8 cellular contexts compared by ENCODE assay signal in genomic region chr17:40442392-40443195, GRCh38. TPM values are rescaled to one million over a fixed set of nuclear protein-coding genes. Genes with fewer than 3 reads are reported as not detected.
A peak's percentile ranks its signal among the peaks of the same experiment; 100 is the strongest.
DNase-seq lines count a peak whose midpoint lies in the region; ATAC-seq, FAIRE-seq and TF ChIP-seq lines count a peak whose summit lies in the region.

No MANE protein-coding gene starts in this region.

- in situ Hi-C loops in GM12878 (cut with MboI): loop anchor here (25.0 kb wide), 1 partner anchor 95 kb away; no protein-coding TSS in a partner anchor

- RAD21 ChIA-PET in GM12878 (lab: Charles Lee; ENCODE audit: unreplicated experiment): interaction anchor here (0.6 to 16.1 kb wide), 9 partner anchors 25 to 173 kb away, joined by 3 to 175 read pairs (median 5); partner anchors contain the start of gene TOP2A

- H3K4me2 ChIP-seq in GM12878 (ENCODE audit: control insufficient read depth, insufficient read depth): peak overlapping the region; percentile 58

- no peaks in the 10 kb centered on the region for H4K20me1 ChIP-seq in GM12878 (ENCODE audit: control insufficient read depth, insufficient read depth)

- TF ChIP-seq RAD21 in GM12878 (IDR thresholded peaks at IDR 0.05; ENCODE audit: insufficient read depth, low read depth, low read length): no peak

- no peak for DNase-seq in activated CD8-positive, alpha-beta memory T cell treated with anti-CD3 and anti-CD28 coated beads, Interleukin-2, amount 10 ng/mL, durations not matched to agents 7 days and 5 days
- no peak for DNase-seq in activated CD8-positive, alpha-beta memory T cell treated with anti-CD3 and anti-CD28 coated beads, Interleukin-2, amount 50 U/mL, for 4 hours
- no peak for DNase-seq in GM12878 (ENCODE audit: low read depth, low spot score)
- peak; percentile 86 for DNase-seq in kidney
- DNase-seq in suprapubic skin (ENCODE audit: low spot score in 2 of 2): peak; percentile 82
- DNase-seq in kidney glomerular epithelial cell (lab: John Stamatoyannopoulos, UW): no peak
- DNase-seq in COLO829 (ENCODE audit: low spot score): no peak

- CTCF ChIA-PET in activated CD8-positive, alpha-beta memory T cell treated with anti-CD3 and anti-CD28 coated beads, Interleukin-2, amount 10 ng/mL, durations not matched to agents 7 days and 5 days (lab: Charles Lee): interaction anchor here (1.4 to 9.1 kb wide), 10 partner anchors 11 to 118 kb away, joined by 3 to 115 read pairs (median 8); partner anchors contain the start of gene TOP2A
- CTCF ChIA-PET in GM12878 (lab: Yijun Ruan, JAX): interaction anchor here (0.6 to 16.0 kb wide), 13 partner anchors 8 to 173 kb away, joined by 3 to 289 read pairs (median 7); partner anchors contain the start of gene TOP2A

- peaks cover 37% of the 10 kb centered on the region for H3K4me1 Mint-ChIP-seq in activated CD8-positive, alpha-beta memory T cell treated with anti-CD3 and anti-CD28 coated beads, Interleukin-2, amount 10 ng/mL, durations not matched to agents 7 days and 5 days

- H3K9me3 ChIP-seq in GM12878 (replicated peaks; ENCODE audit: control insufficient read depth, insufficient read depth, low read length) (no peaks in the 10 kb centered on the region), kidney (ENCODE audit: control insufficient read depth in 1 of 2, low read length in 2 of 2) (no peaks in the 10 kb centered on the region), suprapubic skin (no peaks in the 10 kb centered on the region)

- peak overlapping the region; percentile 5 for H3K4me3 Mint-ChIP-seq in activated CD8-positive, alpha-beta memory T cell treated with anti-CD3 and anti-CD28 coated beads, Interleukin-2, amount 10 ng/mL, durations not matched to agents 7 days and 5 days

- peaks cover 22% of the 10 kb centered on the region for H3K27me3 Mint-ChIP-seq in activated CD8-positive, alpha-beta memory T cell treated with anti-CD3 and anti-CD28 coated beads, Interleukin-2, amount 10 ng/mL, durations not matched to agents 7 days and 5 days

- TF ChIP-seq CTCF in GM12878 (IDR thresholded peaks at IDR 0.05 in 2 of 3, conservative IDR thresholded peaks at IDR 0.05 in 1 of 3; ENCODE audit: control insufficient read depth in 2 of 3, extremely low read depth in 1 of 3, insufficient read depth in 1 of 3, low read depth in 3 of 3, low read length in 3 of 3): no peak
- TF ChIP-seq CTCF in kidney (IDR thresholded peaks at IDR 0.05; ENCODE audit: borderline replicate concordance, extremely low read depth, insufficient read depth): no peak
- TF ChIP-seq CTCF in suprapubic skin (IDR thresholded peaks at IDR 0.05): no peak

- FAIRE-seq in GM12878 (lab: Jason Lieb, UNC) (no peak), kidney (lab: Jason Lieb, UNC) (no peak)

- intact Hi-C loops in GM12878 (cut with micrococcal nuclease; ENCODE audit: unreplicated experiment) (loop anchor here (5.0 kb wide), 1 partner anchor 80 kb away; the partner anchor contains the start of gene GJD3), kidney (cut with DNase I) (loop anchor here (10.0 kb wide), 1 partner anchor 92 kb away; no protein-coding TSS in a partner anchor)

- no peak overlapping the region for H2AFZ ChIP-seq in GM12878 (ENCODE audit: control insufficient read depth, low read depth, low read length)

- ATAC-seq in activated CD8-positive, alpha-beta memory T cell treated with anti-CD3 and anti-CD28 coated beads, Interleukin-2, amount 10 ng/mL, durations not matched to agents 7 days and 5 days: no peak
- ATAC-seq in GM12878 (no peak), GM18520 (IDR thresholded peaks at IDR 0.05; ENCODE audit: unreplicated experiment) (no peak)

- no peaks in the 10 kb centered on the region for H3K36me3 ChIP-seq in GM12878 (ENCODE audit: control insufficient read depth in 2 of 2, insufficient read depth in 2 of 2, low read length in 1 of 2)
- H3K36me3 ChIP-seq in kidney (ENCODE audit: control insufficient read depth in 1 of 2, insufficient read depth in 2 of 2, low read length in 2 of 2): peaks cover 3 to 6% of the 10 kb centered on the region in 2 donors
- H3K36me3 ChIP-seq in suprapubic skin: no peaks in the 10 kb centered on the region

- H3K79me2 ChIP-seq in GM12878 (ENCODE audit: control insufficient read depth, insufficient read depth, low read length): no peaks in the 10 kb centered on the region

- TF ChIP-seq POLR2A in GM12878 (IDR thresholded peaks at IDR 0.05; ENCODE audit: low read depth, low read length) (no peak), suprapubic skin (IDR thresholded peaks at IDR 0.05) (no peak)

- H3K4me3 ChIP-seq in GM12878: peak overlapping the region; percentile 51; the same call in 1 of the 2 replicates
- H3K4me3 ChIP-seq in kidney (ENCODE audit: low read length in 2 of 2): peak overlapping the region; percentile 63 to 65
- H3K4me3 ChIP-seq in suprapubic skin: peak overlapping the region; percentile 71

- SMC1A ChIA-PET in GM12878 (lab: Charles Lee; ENCODE audit: uncharacterized antibody, unreplicated experiment): interaction anchor here (1.2 to 5.9 kb wide), 6 partner anchors 9 to 172 kb away, joined by 4 to 68 read pairs (median 6); no protein-coding TSS in a partner anchor

- H3K9me3 Mint-ChIP-seq in activated CD8-positive, alpha-beta memory T cell treated with anti-CD3 and anti-CD28 coated beads, Interleukin-2, amount 10 ng/mL, durations not matched to agents 7 days and 5 days (ENCODE audit: low read depth): no peaks in the 10 kb centered on the region

- H3K27ac ChIP-seq in GM12878 (ENCODE audit: control insufficient read depth, insufficient read depth): no peak overlapping the region
- H3K27ac ChIP-seq in kidney (ENCODE audit: low read depth in 2 of 2, low read length in 2 of 2): peak overlapping the region; percentile 91 to 96
- H3K27ac ChIP-seq in suprapubic skin: peak overlapping the region; percentile 93

- BruUV-seq in GM12878 (replicated peaks; lab: Mats Ljungman, UMichigan): no TSS peak

- H3K4me1 ChIP-seq in GM12878 (ENCODE audit: control insufficient read depth, insufficient read depth, low read length) (peaks cover 19% of the 10 kb centered on the region), kidney (ENCODE audit: control insufficient read depth in 1 of 2, insufficient read depth in 1 of 2, low read depth in 1 of 2, low read length in 2 of 2) (peaks cover 11 to 12% of the 10 kb centered on the region in 2 donors), suprapubic skin (peaks cover 56% of the 10 kb centered on the region)

- H3K27ac Mint-ChIP-seq in activated CD8-positive, alpha-beta memory T cell treated with anti-CD3 and anti-CD28 coated beads, Interleukin-2, amount 10 ng/mL, durations not matched to agents 7 days and 5 days: no peak overlapping the region

- 60% methylated on average over 29 of the region's 29 CpGs for WGBS in GM12878 (ENCODE audit: insufficient coverage, insufficient replicate concordance, low lambda C conversion rate, missing lambda C conversion rate)
- 22% methylated on average over 26 of the region's 29 CpGs for WGBS in suprapubic skin

- H3K27me3 ChIP-seq in GM12878 (replicated peaks in 1 of 2; ENCODE audit: control insufficient read depth in 2 of 2, insufficient read depth in 2 of 2, low read length in 1 of 2): peaks cover 0 to 9% of the 10 kb centered on the region in 2 experiments; a peak in 1 of 4 replicates
- H3K27me3 ChIP-seq in suprapubic skin: no peaks in the 10 kb centered on the region

- H3K36me3 Mint-ChIP-seq in activated CD8-positive, alpha-beta memory T cell treated with anti-CD3 and anti-CD28 coated beads, Interleukin-2, amount 10 ng/mL, durations not matched to agents 7 days and 5 days: peaks cover 3% of the 10 kb centered on the region

- TF ChIP-seq EP300 in GM12878 (IDR thresholded peaks at IDR 0.05; ENCODE audit: borderline replicate concordance in 1 of 2, control insufficient read depth in 1 of 2, low read depth in 2 of 2, low read length in 2 of 2) (no peak), suprapubic skin (IDR thresholded peaks at IDR 0.05) (no peak)

- POLR2A ChIA-PET in GM12878 (lab: Charles Lee): interaction anchor here (0.8 to 1.6 kb wide), 2 partner anchors 92 kb away, joined by 3 to 5 read pairs; no protein-coding TSS in a partner anchor

- H3K9ac ChIP-seq in GM12878 (ENCODE audit: control insufficient read depth, insufficient read depth, low read length) (no peak overlapping the region), kidney (ENCODE audit: low read length in 2 of 2) (peak overlapping the region; percentile 55 to 73)

RNA-seq across cellular contexts. Expression of gene IGFBP4, which starts 0.7 kb away (rescaled TPM):
- total RNA-seq in activated CD8-positive, alpha-beta memory T cell treated with anti-CD3 and anti-CD28 coated beads, Interleukin-2, amount 10 ng/mL, durations not matched to agents 7 days and 5 days: 1 to 10 TPM; 3.4 to 5.9 TPM
- 12.1 and 14.2 TPM in 2 replicates for total RNA-seq in GM12878 (2013; cell fraction: nucleolus; rRNA removed)
- total RNA-seq in GM12878 (2014; rRNA removed): 3.6 and 4.3 TPM in 2 replicates
- total RNA-seq in GM12878 (2014; rRNA removed; fragmentation: Illumina TruSeq; extraction: Trizol): 4.2 and 4.7 TPM in 2 replicates
- 22.3 and 23.3 TPM in 2 replicates for total RNA-seq in GM12878 (2021)
- polyA plus RNA-seq in GM12878 (2011; ENCODE audit: low read depth): 3.6 TPM
- polyA plus RNA-seq in GM12878 (2011; rRNA removed): 10.3 and 14.5 TPM in 2 replicates
- 15.3 and 20.0 TPM in 2 replicates for polyA plus RNA-seq in GM12878 (2011; cell fraction: cytosol; rRNA removed)
- polyA plus RNA-seq in GM12878 (2011; cell fraction: nucleus; rRNA removed): 7.7 and 11.8 TPM in 2 replicates
- 5.5 and 9.6 TPM in 2 replicates for polyA plus RNA-seq in GM12878 (2012)
- 8.3 and 8.7 TPM in 2 replicates for polyA plus RNA-seq in GM12878 (2014; fragmentation: Illumina TruSeq; extraction: Trizol)
- 1 to 10 TPM; 2.4 to 5.0 TPM for polyA plus RNA-seq in GM12878 (2014; fragmentation: Nextera tagmentation; extraction: Ambion mirVana)
- polyA plus RNA-seq in GM12878 (2014; rRNA removed): 10.2 and 11.5 TPM in 2 replicates
- 10 to 100 TPM in 1 of 2 experiments, 1 to 10 TPM in 1; 3.0 to 19.6 TPM for polyA plus RNA-seq in GM12878 (2016; fragmentation: Nextera tagmentation; extraction: Ambion mirVana)
- 14.2 and 20.5 TPM in 2 replicates for polyA minus RNA-seq in GM12878 (2011; rRNA and poly(A)+ RNA removed)
- polyA minus RNA-seq in GM12878 (2011; cell fraction: cytosol; rRNA and poly(A)+ RNA removed): 5.6 and 8.8 TPM in 2 replicates
- 2.9 and 4.5 TPM in 2 replicates for polyA minus RNA-seq in GM12878 (2011; cell fraction: nucleus; rRNA and poly(A)+ RNA removed)
- 743 TPM for total RNA-seq in kidney
- 545 TPM for polyA plus RNA-seq in kidney (ENCODE audit: insufficient read depth, low read depth, low replicate concordance)
- 10 to 100 TPM; 45.0 to 88.8 (median 74.6) TPM for total RNA-seq in suprapubic skin

RNA-seq across cellular contexts. Expression of gene TOP2A, which starts 24.9 kb away (rescaled TPM):
- 100 to 1,000 TPM; 310 to 347 TPM for total RNA-seq in activated CD8-positive, alpha-beta memory T cell treated with anti-CD3 and anti-CD28 coated beads, Interleukin-2, amount 10 ng/mL, durations not matched to agents 7 days and 5 days
- total RNA-seq in GM12878 (2013; cell fraction: nucleolus; rRNA removed): 82.8 and 93.7 TPM in 2 replicates
- 155 and 182 TPM in 2 replicates for total RNA-seq in GM12878 (2014; rRNA removed)
- 240 and 243 TPM in 2 replicates for total RNA-seq in GM12878 (2014; rRNA removed; fragmentation: Illumina TruSeq; extraction: Trizol)
- total RNA-seq in GM12878 (2021): 214 and 230 TPM in 2 replicates
- polyA plus RNA-seq in GM12878 (2011; ENCODE audit: low read depth): 48.3 TPM
- polyA plus RNA-seq in GM12878 (2011; rRNA removed): 275 and 463 TPM in 2 replicates
- polyA plus RNA-seq in GM12878 (2011; cell fraction: cytosol; rRNA removed): 65.8 and 84.4 TPM in 2 replicates
- polyA plus RNA-seq in GM12878 (2011; cell fraction: nucleus; rRNA removed): 181 and 201 TPM in 2 replicates
- polyA plus RNA-seq in GM12878 (2012): 106 and 134 TPM in 2 replicates
- 199 and 258 TPM in 2 replicates for polyA plus RNA-seq in GM12878 (2014; fragmentation: Illumina TruSeq; extraction: Trizol)
- 100 to 1,000 TPM; 149 to 236 TPM for polyA plus RNA-seq in GM12878 (2014; fragmentation: Nextera tagmentation; extraction: Ambion mirVana)
- 90.5 and 117 TPM in 2 replicates for polyA plus RNA-seq in GM12878 (2014; rRNA removed)
- 100 to 1,000 TPM; 234 to 239 TPM for polyA plus RNA-seq in GM12878 (2016; fragmentation: Nextera tagmentation; extraction: Ambion mirVana)
- polyA minus RNA-seq in GM12878 (2011; rRNA and poly(A)+ RNA removed): 98.7 and 134 TPM in 2 replicates
- polyA minus RNA-seq in GM12878 (2011; cell fraction: cytosol; rRNA and poly(A)+ RNA removed): 57.5 and 61.4 TPM in 2 replicates
- 65.8 and 71.7 TPM in 2 replicates for polyA minus RNA-seq in GM12878 (2011; cell fraction: nucleus; rRNA and poly(A)+ RNA removed)
- 2.7 TPM for total RNA-seq in kidney
- 0.82 TPM for polyA plus RNA-seq in kidney (ENCODE audit: insufficient read depth, low read depth, low replicate concordance)
- total RNA-seq in suprapubic skin: 10 to 100 TPM in 3 of 4 donors, 1 to 10 TPM in 1; 8.1 to 45.2 (median 22.2) TPM

RNA-seq across cellular contexts. Expression of gene TNS4, which starts 58.8 kb away (rescaled TPM):
- 1 to 10 TPM; 4.2 to 5.8 TPM for total RNA-seq in activated CD8-positive, alpha-beta memory T cell treated with anti-CD3 and anti-CD28 coated beads, Interleukin-2, amount 10 ng/mL, durations not matched to agents 7 days and 5 days
- 1.9 and 3.5 TPM in 2 replicates for total RNA-seq in GM12878 (2013; cell fraction: nucleolus; rRNA removed)
- total RNA-seq in GM12878 (2014; rRNA removed): 0.16 and 0.34 TPM in 2 replicates
- total RNA-seq in GM12878 (2014; rRNA removed; fragmentation: Illumina TruSeq; extraction: Trizol): 0.31 and 0.46 TPM in 2 replicates
- 0.90 and 1.0 TPM in 2 replicates for total RNA-seq in GM12878 (2021)
- polyA plus RNA-seq in GM12878 (2011; ENCODE audit: low read depth): not detected
- 0.35 and 0.69 TPM in 2 replicates for polyA plus RNA-seq in GM12878 (2011; rRNA removed)
- 0.79 TPM in 2 replicates for polyA plus RNA-seq in GM12878 (2011; cell fraction: cytosol; rRNA removed)
- polyA plus RNA-seq in GM12878 (2011; cell fraction: nucleus; rRNA removed): 0.39 and 0.61 TPM in 2 replicates
- 0.13 TPM in 1 of 2 replicates, not detected in the other for polyA plus RNA-seq in GM12878 (2012)
- polyA plus RNA-seq in GM12878 (2014; fragmentation: Illumina TruSeq; extraction: Trizol): 0.49 and 0.85 TPM in 2 replicates
- polyA plus RNA-seq in GM12878 (2014; fragmentation: Nextera tagmentation; extraction: Ambion mirVana): not detected
- 0.67 and 1.2 TPM in 2 replicates for polyA plus RNA-seq in GM12878 (2014; rRNA removed)
- polyA plus RNA-seq in GM12878 (2016; fragmentation: Nextera tagmentation; extraction: Ambion mirVana): under 1 TPM; 0.10 to 0.79 TPM
- 1.5 and 4.2 TPM in 2 replicates for polyA minus RNA-seq in GM12878 (2011; rRNA and poly(A)+ RNA removed)
- 0.21 and 1.3 TPM in 2 replicates for polyA minus RNA-seq in GM12878 (2011; cell fraction: cytosol; rRNA and poly(A)+ RNA removed)
- 1.2 and 2.5 TPM in 2 replicates for polyA minus RNA-seq in GM12878 (2011; cell fraction: nucleus; rRNA and poly(A)+ RNA removed)
- 0.31 TPM for total RNA-seq in kidney
- 2.2 TPM for polyA plus RNA-seq in kidney (ENCODE audit: insufficient read depth, low read depth, low replicate concordance)
- 1,000 to 10,000 TPM in 2 of 4 donors, 100 to 1,000 TPM in 2; 730 to 1,745 (median 1,078) TPM for total RNA-seq in suprapubic skin

Comparison
In these comparisons a context has a peak if more than half of its experiments do, and no peak if none do; other contexts are left out.
1. DNase-seq: peak in kidney (single experiment) and suprapubic skin (2 of 2); none in activated CD8-positive, alpha-beta memory T cell treated with anti-CD3 and anti-CD28 coated beads, Interleukin-2, amount 10 ng/mL, durations not matched to agents 7 days and 5 days (single experiment), activated CD8-positive, alpha-beta memory T cell treated with anti-CD3 and anti-CD28 coated beads, Interleukin-2, amount 50 U/mL, for 4 hours (single experiment), GM12878 (single experiment), kidney glomerular epithelial cell (single experiment) and COLO829 (single experiment).
2. RNA of gene TNS4, which starts 58.8 kb away (total RNA-seq): 730 to 1,745 TPM in suprapubic skin; 4.2 to 5.8 TPM in activated CD8-positive, alpha-beta memory T cell treated with anti-CD3 and anti-CD28 coated beads, Interleukin-2, amount 10 ng/mL, durations not matched to agents 7 days and 5 days, 0.16 to 3.5 TPM in GM12878 and 0.31 TPM in kidney (single experiment); every median in the first group is over 100 times any median in the second.
3. Peak in every context shown above with its lines, with median percentiles within 50 percentile points of each other: H3K4me3 ChIP-seq.